ENCODE assay signal across 1 cellular context in the genomic region with DNA sequence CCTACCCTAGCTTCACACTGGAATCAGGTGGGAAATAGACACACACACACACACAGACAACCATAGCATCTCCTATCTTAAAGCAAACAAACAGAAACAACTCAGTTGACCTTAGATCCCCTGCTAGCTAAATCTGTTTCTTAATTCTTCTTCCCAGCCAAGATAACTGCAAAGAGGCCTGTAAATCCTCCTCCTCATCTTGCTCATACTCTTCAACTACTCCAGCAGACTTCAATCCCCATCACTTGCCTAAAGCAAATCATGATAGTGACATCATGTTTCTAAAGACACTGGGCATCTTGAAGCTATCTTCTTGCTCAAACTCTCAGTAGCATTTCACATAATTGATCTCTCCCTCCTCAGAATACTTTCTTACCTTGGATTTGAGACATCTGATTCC.
TF ChIP-seq lines count a peak whose summit lies in the region.

No MANE protein-coding gene starts in this region.

TF ChIP-seq in IMR-90, 13 proteins besides CTCF, POLR2A, EP300 and RAD21 (continued from another document):
- no peak for TF ChIP-seq MAZ (IDR thresholded peaks at IDR 0.05; ENCODE audit: borderline replicate concordance, low read depth, low read length)
